ENCODE assay signal across 16 cellular contexts in the genomic region with DNA sequence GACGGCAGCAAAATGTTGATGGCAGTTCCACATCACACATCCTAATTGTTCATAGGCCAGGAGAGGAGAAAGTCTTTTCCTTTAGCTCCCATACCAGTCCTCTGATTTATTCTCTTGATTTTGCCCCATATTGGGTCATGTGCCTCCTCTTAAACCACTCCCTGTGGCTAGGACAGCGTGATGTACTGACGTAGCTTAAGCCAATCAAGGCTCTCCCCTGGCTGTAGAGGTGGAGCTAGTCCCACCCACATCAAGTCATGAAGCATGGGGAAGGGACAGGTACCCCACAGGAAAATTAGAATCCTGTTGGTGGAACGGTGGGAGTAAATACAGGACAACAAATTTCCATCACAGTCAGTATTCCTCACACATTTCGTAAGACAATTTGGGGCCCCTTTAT.
"Had no signal": no experiment of that assay in that cellular context is flagged by ENCODE, and none has a peak within 500 bp of the region (broad histone marks: within the 10 kb centered on the region; RNA-seq: fewer than 3 reads in every experiment).

No MANE protein-coding gene starts in this region.

- H3K36me3 ChIP-seq: neutrophil had no signal

- H3K9me3 ChIP-seq: mucosa of descending colon, neutrophil, right atrium auricular region, suprapubic skin, thyroid gland, upper lobe of left lung had no signal

- H3K4me3 ChIP-seq: hepatocyte, mucosa of descending colon, right atrium auricular region, smooth muscle cell, suprapubic skin, thyroid gland, upper lobe of left lung had no signal

- H3K27ac Mint-ChIP-seq: naive thymus-derived CD8-positive, alpha-beta T cell had no signal

- H3K4me2 ChIP-seq: hepatocyte, smooth muscle cell had no signal

- H3K9me3 Mint-ChIP-seq: naive thymus-derived CD8-positive, alpha-beta T cell had no signal

- H3K27me3 Mint-ChIP-seq: naive thymus-derived CD8-positive, alpha-beta T cell had no signal

- H2AFZ ChIP-seq: hepatocyte had no signal

- H3K4me3 Mint-ChIP-seq: naive thymus-derived CD8-positive, alpha-beta T cell had no signal

- DNase-seq: effector memory CD4-positive, alpha-beta T cell; foreskin melanocyte; head of caudate nucleus; kidney glomerular epithelial cell; mucosa of descending colon; naive thymus-derived CD8-positive, alpha-beta T cell; posterior cingulate gyrus; stimulated activated CD4-positive, alpha-beta T cell treated with anti-CD3 and anti-CD28 coated beads, Interleukin-2, amount 100 ng/mL, for 48 hours; stimulated activated naive CD4-positive, alpha-beta T cell treated with Interleukin-2 at 50 U/mL for 16 hours; thyroid gland; upper lobe of left lung had no signal

- H3K79me2 ChIP-seq: hepatocyte had no signal

- ATAC-seq: mucosa of descending colon; naive thymus-derived CD8-positive, alpha-beta T cell had no signal

- H3K27ac ChIP-seq: hepatocyte, neutrophil, right atrium auricular region, suprapubic skin, thyroid gland, upper lobe of left lung had no signal

- H3K27me3 ChIP-seq: hepatocyte, neutrophil, right atrium auricular region, suprapubic skin, thyroid gland, upper lobe of left lung had no signal

- H3K4me1 ChIP-seq: right atrium auricular region, suprapubic skin, upper lobe of left lung had no signal
